17 cellular contexts compared by ENCODE assay signal in the genomic region with DNA sequence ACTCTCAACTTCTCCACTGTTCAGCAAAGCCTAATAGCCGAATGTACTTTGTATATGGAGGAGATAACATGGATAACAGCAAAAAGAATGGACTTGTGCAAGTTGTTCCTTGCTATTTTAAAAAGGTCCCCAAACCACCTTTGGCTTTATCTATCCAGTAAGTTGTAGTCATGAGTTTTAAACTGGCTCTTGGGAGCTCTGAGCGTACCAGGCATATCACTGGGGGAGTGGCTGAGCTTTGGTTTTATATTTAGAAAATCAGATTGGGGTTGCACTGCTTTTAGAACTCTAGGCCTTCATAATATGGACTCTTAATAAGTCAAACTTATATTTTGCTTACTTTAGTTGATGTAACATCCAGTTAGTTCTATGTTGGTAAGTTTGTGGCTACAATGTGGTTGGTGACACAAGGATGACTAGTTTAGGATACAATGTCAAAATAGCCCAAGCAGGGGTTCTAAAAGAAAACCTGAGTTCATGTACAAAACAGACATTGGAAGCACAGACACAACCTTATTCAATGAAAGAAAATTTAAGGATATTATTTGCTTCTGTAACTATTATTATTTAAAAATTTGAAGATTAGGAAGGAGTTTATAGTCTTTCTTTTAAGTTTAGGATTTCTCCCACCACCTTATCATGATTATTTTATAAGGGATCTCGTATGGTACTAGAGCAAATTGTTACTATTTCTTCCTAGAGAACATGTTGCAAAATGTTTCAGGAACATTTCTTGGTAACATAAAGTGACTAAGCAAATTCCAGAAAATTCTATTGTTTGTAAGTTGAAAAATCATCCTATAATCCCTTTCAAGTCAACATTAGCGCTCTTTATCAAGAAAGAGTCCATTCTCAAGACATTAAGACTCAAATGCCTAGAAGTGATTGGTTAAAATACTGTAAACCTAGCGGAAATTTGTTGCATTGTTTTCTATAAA.
DNase-seq lines count a peak whose midpoint lies in the region; ATAC-seq lines count a peak whose summit lies in the region.
"Had no signal": no experiment of that assay in that cellular context is flagged by ENCODE, and none has a peak within 500 bp of the region (broad histone marks: within the 10 kb centered on the region; RNA-seq: fewer than 3 reads in every experiment).

No MANE protein-coding gene starts in this region.

- no peaks in the 10 kb centered on the region for H3K27me3 ChIP-seq in ACC112 (ENCODE audit: insufficient read depth, low read length)
- H3K27me3 ChIP-seq: SJCRH30 had no signal

- no peaks in the 10 kb centered on the region for H3K79me2 ChIP-seq in ACC112 (ENCODE audit: control insufficient read depth, insufficient read depth, low read length, unreplicated experiment)

- no peak overlapping the region for H3K4me3 Mint-ChIP-seq in activated naive CD8-positive, alpha-beta T cell treated with anti-CD3 and anti-CD28 coated beads, Interleukin-2, amount 50 U/mL, for 24 hours

- H3K36me3 Mint-ChIP-seq in activated naive CD8-positive, alpha-beta T cell treated with anti-CD3 and anti-CD28 coated beads, Interleukin-2, amount 50 U/mL, for 24 hours (ENCODE audit: low read depth): peaks cover 24% of the 10 kb centered on the region

- DNase-seq in HCEC 1CT (peak; percentile 79), glomerular visceral epithelial cell (ENCODE audit: extremely low spot score) (peak; percentile 60), NCI-H1436 treated with DMSO at 0.1 percent for 48 hours (lab: John Stamatoyannopoulos, UW) (no peak), Kasumi-1 (lab: John Stamatoyannopoulos, UW) (no peak), SW 1271 (lab: John Stamatoyannopoulos, UW) (no peak)
- no peak for DNase-seq in activated naive CD8-positive, alpha-beta T cell treated with anti-CD3 and anti-CD28 coated beads, Interleukin-2, amount 50 U/mL, for 24 hours
- DNase-seq: activated effector memory CD4-positive, alpha-beta T cell treated with Interleukin-2 at 50 U/mL for 16 hours; C1 segment of cervical spinal cord; NCI-H1436; NCI-H526 treated with DMSO at 0.1 percent for 48 hours; psoas muscle; SJCRH30; stimulated activated CD4-positive, alpha-beta T cell treated with anti-CD3 and anti-CD28 coated beads, Interleukin-4, amount 100 ng/mL, for 1 hour; stimulated activated naive CD4-positive, alpha-beta T cell; WERI-Rb-1 had no signal

- ATAC-seq in activated naive CD8-positive, alpha-beta T cell treated with anti-CD3 and anti-CD28 coated beads, Interleukin-2, amount 50 U/mL, for 24 hours: peak; percentile 77
- no peak for ATAC-seq in GM18502 (IDR thresholded peaks at IDR 0.05; ENCODE audit: poor library complexity, unreplicated experiment)

- no peaks in the 10 kb centered on the region for H3K27me3 Mint-ChIP-seq in activated naive CD8-positive, alpha-beta T cell treated with anti-CD3 and anti-CD28 coated beads, Interleukin-2, amount 50 U/mL, for 24 hours

- no peaks in the 10 kb centered on the region for H3K9me3 Mint-ChIP-seq in activated naive CD8-positive, alpha-beta T cell treated with anti-CD3 and anti-CD28 coated beads, Interleukin-2, amount 50 U/mL, for 24 hours

- H3K27ac Mint-ChIP-seq in activated naive CD8-positive, alpha-beta T cell treated with anti-CD3 and anti-CD28 coated beads, Interleukin-2, amount 50 U/mL, for 24 hours: peak overlapping the region; percentile 4

- no peaks in the 10 kb centered on the region for H3K36me3 ChIP-seq in ACC112 (ENCODE audit: insufficient read depth, low read length)
- H3K36me3 ChIP-seq: WERI-Rb-1 had no signal

- H3K4me1 Mint-ChIP-seq in activated naive CD8-positive, alpha-beta T cell treated with anti-CD3 and anti-CD28 coated beads, Interleukin-2, amount 50 U/mL, for 24 hours: peaks cover 34% of the 10 kb centered on the region

- H3K27ac ChIP-seq in ACC112 (ENCODE audit: low read depth, low read length): peak overlapping the region; percentile 71
- H3K27ac ChIP-seq: psoas muscle, SJCRH30, WERI-Rb-1 had no signal

- peaks cover 34% of the 10 kb centered on the region for H3K4me1 ChIP-seq in ACC112 (ENCODE audit: control insufficient read depth, insufficient read depth, low read length, unreplicated experiment)
- H3K4me1 ChIP-seq: psoas muscle had no signal

- no peak overlapping the region; the same call in 1 of the 2 replicates for H3K4me3 ChIP-seq in ACC112 (ENCODE audit: low read depth, low read length)
- H3K4me3 ChIP-seq: psoas muscle, SJCRH30 had no signal

- H2AFZ ChIP-seq in ACC112 (ENCODE audit: low read length, unreplicated experiment): no peak overlapping the region

Comparison
In these comparisons a context has a peak if more than half of its experiments do, and no peak if none do; other contexts are left out.
1. DNase-seq: peak in HCEC 1CT (single experiment) and glomerular visceral epithelial cell (single experiment); none in activated naive CD8-positive, alpha-beta T cell treated with anti-CD3 and anti-CD28 coated beads, Interleukin-2, amount 50 U/mL, for 24 hours (single experiment), NCI-H1436 treated with DMSO at 0.1 percent for 48 hours (single experiment), Kasumi-1 (0 of 2) and SW 1271 (0 of 2).